In the genomic region with DNA sequence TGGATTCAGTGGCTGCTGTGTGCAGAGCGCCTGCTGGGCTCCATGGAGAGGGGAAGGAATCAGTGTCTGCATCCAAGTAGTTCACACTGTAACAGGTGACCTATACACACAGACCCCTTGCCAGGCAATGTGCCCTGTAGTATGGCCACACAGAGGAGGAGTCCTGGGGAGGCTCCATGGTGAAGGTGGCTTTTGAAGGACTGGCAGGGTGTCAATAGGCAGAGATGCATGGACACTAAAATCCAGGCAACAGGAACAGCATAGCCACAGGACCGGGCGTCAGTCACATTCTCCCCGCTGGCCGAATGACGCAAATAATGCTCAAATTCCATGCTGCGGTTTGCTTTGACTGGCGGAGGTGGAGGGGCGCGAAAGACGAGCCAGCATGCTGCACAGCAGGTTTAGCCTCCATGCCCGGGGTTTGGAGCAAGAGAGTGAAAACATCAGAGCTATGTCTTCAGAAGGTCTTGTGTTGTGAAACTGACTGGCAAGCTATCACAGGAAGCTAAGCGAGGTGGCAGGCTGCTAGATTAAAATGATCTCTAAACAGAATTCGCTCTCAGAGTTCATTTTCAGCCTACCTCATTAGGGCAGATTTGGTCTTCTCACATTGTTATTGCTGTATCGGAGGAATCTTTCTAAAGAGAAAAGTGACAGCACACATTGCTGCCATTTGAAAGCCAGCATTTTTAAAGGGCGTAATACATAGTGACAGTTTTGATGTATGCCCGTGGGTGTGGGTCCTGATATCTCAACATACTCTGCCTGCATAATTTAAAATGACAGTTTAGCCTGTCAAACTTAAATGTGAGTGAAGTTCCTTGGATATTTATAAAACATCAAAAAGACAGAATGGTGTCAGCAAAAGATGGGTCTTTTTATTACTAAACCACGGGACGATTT, we compare ENCODE assay signal across 1 cellular context.
TF ChIP-seq lines count a peak whose summit lies in the region.

No MANE protein-coding gene starts in this region.

TF ChIP-seq in HepG2, 621 proteins besides CTCF, POLR2A, EP300 and RAD21 (continued from another document and continues in another):
- TF ChIP-seq, protein P1, sequence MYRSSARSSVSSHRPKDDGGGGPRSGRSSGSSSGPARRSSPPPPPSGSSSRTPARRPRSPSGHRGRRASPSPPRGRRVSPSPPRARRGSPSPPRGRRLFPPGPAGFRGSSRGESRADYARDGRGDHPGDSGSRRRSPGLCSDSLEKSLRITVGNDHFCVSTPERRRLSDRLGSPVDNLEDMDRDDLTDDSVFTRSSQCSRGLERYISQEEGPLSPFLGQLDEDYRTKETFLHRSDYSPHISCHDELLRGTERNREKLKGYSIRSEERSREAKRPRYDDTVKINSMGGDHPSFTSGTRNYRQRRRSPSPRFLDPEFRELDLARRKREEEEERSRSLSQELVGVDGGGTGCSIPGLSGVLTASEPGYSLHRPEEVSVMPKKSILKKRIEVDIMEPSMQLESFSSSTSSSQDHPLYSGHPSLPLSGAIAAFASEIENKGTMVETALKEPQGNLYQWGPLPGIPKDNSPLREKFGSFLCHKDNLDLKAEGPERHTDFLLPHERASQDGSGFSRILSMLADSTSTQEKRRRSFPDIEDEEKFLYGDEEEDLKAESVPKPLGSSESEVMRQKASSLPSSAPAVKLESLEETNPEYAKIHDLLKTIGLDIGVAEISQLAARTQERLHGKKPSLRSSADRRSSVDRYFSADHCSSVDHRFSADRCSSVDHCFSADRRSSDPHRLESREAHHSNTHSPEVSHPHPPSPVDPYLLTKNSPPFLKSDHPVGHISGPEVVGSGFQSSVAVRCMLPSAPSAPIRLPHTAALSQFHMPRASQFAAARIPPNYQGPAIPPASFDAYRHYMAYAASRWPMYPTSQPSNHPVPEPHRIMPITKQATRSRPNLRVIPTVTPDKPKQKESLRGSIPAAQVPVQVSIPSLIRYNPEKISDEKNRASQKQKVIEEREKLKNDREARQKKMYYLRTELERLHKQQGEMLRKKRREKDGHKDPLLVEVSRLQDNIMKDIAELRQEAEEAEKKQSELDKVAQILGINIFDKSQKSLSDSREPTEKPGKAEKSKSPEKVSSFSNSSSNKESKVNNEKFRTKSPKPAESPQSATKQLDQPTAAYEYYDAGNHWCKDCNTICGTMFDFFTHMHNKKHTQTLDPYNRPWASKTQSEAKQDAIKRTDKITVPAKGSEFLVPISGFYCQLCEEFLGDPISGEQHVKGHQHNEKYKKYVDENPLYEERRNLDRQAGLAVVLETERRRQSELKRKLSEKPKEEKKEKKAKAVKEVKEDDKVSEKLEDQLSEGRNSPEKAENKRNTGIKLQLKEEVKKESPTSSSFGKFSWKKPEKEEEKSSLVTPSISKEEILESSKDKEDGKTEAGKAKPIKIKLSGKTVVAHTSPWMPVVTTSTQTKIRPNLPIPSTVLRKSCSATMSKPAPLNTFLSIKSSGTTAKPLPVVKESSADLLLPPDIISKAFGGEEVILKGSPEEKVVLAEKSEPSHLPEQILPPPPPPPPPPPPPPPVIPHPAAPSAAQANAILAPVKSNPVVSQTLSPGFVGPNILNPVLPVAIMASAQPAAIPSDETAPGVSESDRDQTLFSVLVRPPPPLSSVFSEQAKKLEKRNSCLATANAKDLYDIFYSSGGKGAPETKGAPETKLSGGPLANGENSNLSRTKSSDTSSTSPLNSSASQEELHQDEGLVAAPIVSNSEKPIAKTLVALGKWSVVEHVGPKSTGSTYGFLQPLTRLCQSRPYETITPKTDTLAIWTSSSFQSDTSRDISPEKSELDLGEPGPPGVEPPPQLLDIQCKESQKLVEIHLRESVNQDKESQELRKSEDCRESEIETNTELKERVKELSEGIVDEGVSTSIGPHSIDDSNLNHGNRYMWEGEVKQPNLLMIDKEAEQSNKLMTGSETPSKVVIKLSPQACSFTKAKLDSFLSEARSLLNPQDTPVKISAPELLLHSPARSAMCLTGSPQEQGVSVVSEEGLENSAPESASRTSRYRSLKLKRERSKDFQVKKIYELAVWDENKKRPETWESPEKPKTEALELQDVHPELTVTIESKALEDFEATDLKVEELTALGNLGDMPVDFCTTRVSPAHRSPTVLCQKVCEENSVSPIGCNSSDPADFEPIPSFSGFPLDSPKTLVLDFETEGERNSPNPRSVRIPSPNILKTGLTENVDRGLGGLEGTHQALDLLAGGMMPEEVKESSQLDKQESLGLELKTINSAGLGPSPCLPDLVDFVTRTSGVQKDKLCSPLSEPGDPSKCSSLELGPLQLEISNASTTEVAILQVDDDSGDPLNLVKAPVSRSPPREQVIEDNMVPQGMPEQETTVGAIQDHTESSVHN (CRISPR knock-in tag; IDR thresholded peaks at IDR 0.05), result no peak
- no peak for TF ChIP-seq NR2F1 (CRISPR knock-in tag; IDR thresholded peaks at IDR 0.05)
- no peak for TF ChIP-seq ZNF776 (CRISPR knock-in tag; IDR thresholded peaks at IDR 0.05)
- no peak for TF ChIP-seq SOX13 (IDR thresholded peaks at IDR 0.05)
- peak in 1 of 2 experiments; percentile 32; a peak in 1 of 4 replicates for TF ChIP-seq SOX13 (CRISPR knock-in tag; conservative IDR thresholded peaks at IDR 0.05 in 1 of 2, IDR thresholded peaks at IDR 0.05 in 1 of 2)
- TF ChIP-seq PITX1 (CRISPR knock-in tag; IDR thresholded peaks at IDR 0.05), result peak; percentile 20; the same call in 1 of the 2 replicates
- no peak for TF ChIP-seq SOX6 (IDR thresholded peaks at IDR 0.05)
- peak; percentile 42; the same call in 1 of the 2 replicates for TF ChIP-seq SOX6 (CRISPR knock-in tag; IDR thresholded peaks at IDR 0.05)
- TF ChIP-seq, protein P2, sequence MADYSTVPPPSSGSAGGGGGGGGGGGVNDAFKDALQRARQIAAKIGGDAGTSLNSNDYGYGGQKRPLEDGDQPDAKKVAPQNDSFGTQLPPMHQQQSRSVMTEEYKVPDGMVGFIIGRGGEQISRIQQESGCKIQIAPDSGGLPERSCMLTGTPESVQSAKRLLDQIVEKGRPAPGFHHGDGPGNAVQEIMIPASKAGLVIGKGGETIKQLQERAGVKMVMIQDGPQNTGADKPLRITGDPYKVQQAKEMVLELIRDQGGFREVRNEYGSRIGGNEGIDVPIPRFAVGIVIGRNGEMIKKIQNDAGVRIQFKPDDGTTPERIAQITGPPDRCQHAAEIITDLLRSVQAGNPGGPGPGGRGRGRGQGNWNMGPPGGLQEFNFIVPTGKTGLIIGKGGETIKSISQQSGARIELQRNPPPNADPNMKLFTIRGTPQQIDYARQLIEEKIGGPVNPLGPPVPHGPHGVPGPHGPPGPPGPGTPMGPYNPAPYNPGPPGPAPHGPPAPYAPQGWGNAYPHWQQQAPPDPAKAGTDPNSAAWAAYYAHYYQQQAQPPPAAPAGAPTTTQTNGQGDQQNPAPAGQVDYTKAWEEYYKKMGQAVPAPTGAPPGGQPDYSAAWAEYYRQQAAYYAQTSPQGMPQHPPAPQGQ (CRISPR knock-in tag; IDR thresholded peaks at IDR 0.05; ENCODE audit: borderline replicate concordance), result no peak
- TF ChIP-seq ZFY (CRISPR knock-in tag; IDR thresholded peaks at IDR 0.05), result no peak
- no peak for TF ChIP-seq POLR2AphosphoS5 (IDR thresholded peaks at IDR 0.05; ENCODE audit: low read depth, low read length)
- TF ChIP-seq SALL1 (CRISPR knock-in tag; IDR thresholded peaks at IDR 0.05), result peak; percentile 68; the same call in 1 of the 2 replicates
- no peak for TF ChIP-seq ATM (IDR thresholded peaks at IDR 0.05; ENCODE audit: borderline replicate concordance)
- TF ChIP-seq ZSCAN9 (CRISPR knock-in tag; IDR thresholded peaks at IDR 0.05; ENCODE audit: borderline replicate concordance), result peak; percentile 68; the same call in 1 of the 2 replicates
- no peak for TF ChIP-seq TBX3 (IDR thresholded peaks at IDR 0.05; ENCODE audit: borderline replicate concordance)
- TF ChIP-seq CC2D1A (CRISPR knock-in tag; IDR thresholded peaks at IDR 0.05), result no peak
- TF ChIP-seq, protein P3, sequence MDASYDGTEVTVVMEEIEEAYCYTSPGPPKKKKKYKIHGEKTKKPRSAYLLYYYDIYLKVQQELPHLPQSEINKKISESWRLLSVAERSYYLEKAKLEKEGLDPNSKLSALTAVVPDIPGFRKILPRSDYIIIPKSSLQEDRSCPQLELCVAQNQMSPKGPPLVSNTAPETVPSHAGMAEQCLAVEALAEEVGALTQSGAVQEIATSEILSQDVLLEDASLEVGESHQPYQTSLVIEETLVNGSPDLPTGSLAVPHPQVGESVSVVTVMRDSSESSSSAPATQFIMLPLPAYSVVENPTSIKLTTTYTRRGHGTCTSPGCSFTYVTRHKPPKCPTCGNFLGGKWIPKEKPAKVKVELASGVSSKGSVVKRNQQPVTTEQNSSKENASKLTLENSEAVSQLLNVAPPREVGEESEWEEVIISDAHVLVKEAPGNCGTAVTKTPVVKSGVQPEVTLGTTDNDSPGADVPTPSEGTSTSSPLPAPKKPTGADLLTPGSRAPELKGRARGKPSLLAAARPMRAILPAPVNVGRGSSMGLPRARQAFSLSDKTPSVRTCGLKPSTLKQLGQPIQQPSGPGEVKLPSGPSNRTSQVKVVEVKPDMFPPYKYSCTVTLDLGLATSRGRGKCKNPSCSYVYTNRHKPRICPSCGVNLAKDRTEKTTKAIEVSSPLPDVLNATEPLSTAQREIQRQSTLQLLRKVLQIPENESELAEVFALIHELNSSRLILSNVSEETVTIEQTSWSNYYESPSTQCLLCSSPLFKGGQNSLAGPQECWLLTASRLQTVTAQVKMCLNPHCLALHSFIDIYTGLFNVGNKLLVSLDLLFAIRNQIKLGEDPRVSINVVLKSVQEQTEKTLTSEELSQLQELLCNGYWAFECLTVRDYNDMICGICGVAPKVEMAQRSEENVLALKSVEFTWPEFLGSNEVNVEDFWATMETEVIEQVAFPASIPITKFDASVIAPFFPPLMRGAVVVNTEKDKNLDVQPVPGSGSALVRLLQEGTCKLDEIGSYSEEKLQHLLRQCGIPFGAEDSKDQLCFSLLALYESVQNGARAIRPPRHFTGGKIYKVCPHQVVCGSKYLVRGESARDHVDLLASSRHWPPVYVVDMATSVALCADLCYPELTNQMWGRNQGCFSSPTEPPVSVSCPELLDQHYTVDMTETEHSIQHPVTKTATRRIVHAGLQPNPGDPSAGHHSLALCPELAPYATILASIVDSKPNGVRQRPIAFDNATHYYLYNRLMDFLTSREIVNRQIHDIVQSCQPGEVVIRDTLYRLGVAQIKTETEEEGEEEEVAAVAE (CRISPR knock-in tag; IDR thresholded peaks at IDR 0.05; ENCODE audit: borderline replicate concordance), result no peak
- TF ChIP-seq, protein P4, sequence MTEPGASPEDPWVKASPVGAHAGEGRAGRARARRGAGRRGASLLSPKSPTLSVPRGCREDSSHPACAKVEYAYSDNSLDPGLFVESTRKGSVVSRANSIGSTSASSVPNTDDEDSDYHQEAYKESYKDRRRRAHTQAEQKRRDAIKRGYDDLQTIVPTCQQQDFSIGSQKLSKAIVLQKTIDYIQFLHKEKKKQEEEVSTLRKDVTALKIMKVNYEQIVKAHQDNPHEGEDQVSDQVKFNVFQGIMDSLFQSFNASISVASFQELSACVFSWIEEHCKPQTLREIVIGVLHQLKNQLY (CRISPR knock-in tag; IDR thresholded peaks at IDR 0.05), result no peak
- 0 out of 2 replicates have a peak, but pooled peaks have one; percentile 61 for TF ChIP-seq ZNF792 (CRISPR knock-in tag; IDR thresholded peaks at IDR 0.05)
- TF ChIP-seq ZNF383 (CRISPR knock-in tag; IDR thresholded peaks at IDR 0.05; ENCODE audit: borderline replicate concordance), result no peak
- TF ChIP-seq ZNF772 (CRISPR knock-in tag; IDR thresholded peaks at IDR 0.05), result no peak
- no peak for TF ChIP-seq ZNF768 (CRISPR knock-in tag; IDR thresholded peaks at IDR 0.05)
- TF ChIP-seq YEATS2 (CRISPR knock-in tag; IDR thresholded peaks at IDR 0.05; ENCODE audit: borderline replicate concordance), result no peak
- TF ChIP-seq GTF2F1 (IDR thresholded peaks at IDR 0.05; ENCODE audit: low read length), result no peak
- TF ChIP-seq, protein P5, sequence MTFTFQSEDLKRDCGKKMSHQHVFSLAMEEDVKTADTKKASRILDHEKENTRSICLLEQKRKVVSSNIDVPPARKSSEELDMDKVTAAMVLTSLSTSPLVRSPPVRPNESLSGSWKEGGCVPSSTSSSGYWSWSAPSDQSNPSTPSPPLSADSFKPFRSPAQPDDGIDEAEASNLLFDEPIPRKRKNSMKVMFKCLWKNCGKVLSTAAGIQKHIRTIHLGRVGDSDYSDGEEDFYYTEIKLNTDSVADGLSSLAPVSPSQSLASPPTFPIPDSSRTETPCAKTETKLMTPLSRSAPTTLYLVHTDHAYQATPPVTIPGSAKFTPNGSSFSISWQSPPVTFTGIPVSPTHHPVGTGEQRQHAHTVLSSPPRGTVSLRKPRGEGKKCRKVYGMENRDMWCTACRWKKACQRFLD (CRISPR knock-in tag; IDR thresholded peaks at IDR 0.05; ENCODE audit: borderline replicate concordance), result no peak
- TF ChIP-seq ZKSCAN1 (IDR thresholded peaks at IDR 0.05; ENCODE audit: low read length), result no peak
- peak; percentile 56; the same call in 1 of the 2 replicates for TF ChIP-seq CCDC6 (CRISPR knock-in tag; IDR thresholded peaks at IDR 0.05)
- TF ChIP-seq TCF12 (IDR thresholded peaks at IDR 0.05), result no peak
- no peak for TF ChIP-seq TCF12 (CRISPR knock-in tag; IDR thresholded peaks at IDR 0.05)
- TF ChIP-seq ZSCAN22 (CRISPR knock-in tag; IDR thresholded peaks at IDR 0.05), result no peak
- TF ChIP-seq, protein P6, sequence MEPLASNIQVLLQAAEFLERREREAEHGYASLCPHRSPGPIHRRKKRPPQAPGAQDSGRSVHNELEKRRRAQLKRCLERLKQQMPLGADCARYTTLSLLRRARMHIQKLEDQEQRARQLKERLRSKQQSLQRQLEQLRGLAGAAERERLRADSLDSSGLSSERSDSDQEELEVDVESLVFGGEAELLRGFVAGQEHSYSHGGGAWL (CRISPR knock-in tag; IDR thresholded peaks at IDR 0.05), result peak; percentile 62; the same call in 1 of the 2 replicates
- TF ChIP-seq ZNF296 (CRISPR knock-in tag; conservative IDR thresholded peaks at IDR 0.05), result no peak
- TF ChIP-seq NCOA5 (CRISPR knock-in tag; IDR thresholded peaks at IDR 0.05), result no peak
- TF ChIP-seq AGO1 (IDR thresholded peaks at IDR 0.05; ENCODE audit: low read depth, low read length, poor library complexity, severe bottlenecking), result no peak
- TF ChIP-seq, protein P7, sequence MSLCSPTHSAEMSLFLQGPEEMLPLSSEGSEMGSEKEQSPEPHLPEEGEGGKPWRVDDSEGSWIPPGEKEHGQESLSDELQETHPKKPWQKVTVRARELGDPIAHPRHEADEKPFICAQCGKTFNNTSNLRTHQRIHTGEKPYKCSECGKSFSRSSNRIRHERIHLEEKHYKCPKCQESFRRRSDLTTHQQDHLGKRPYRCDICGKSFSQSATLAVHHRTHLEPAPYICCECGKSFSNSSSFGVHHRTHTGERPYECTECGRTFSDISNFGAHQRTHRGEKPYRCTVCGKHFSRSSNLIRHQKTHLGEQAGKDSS (CRISPR knock-in tag; IDR thresholded peaks at IDR 0.05; ENCODE audit: borderline replicate concordance, low read depth), result 0 out of 2 replicates have a peak, but pooled peaks have one; percentile 27
- no peak for TF ChIP-seq MED8 (CRISPR knock-in tag; IDR thresholded peaks at IDR 0.05; ENCODE audit: insufficient replicate concordance)
- peak; percentile 58; the same call in 1 of the 2 replicates for TF ChIP-seq ZBTB38 (CRISPR knock-in tag; IDR thresholded peaks at IDR 0.05)
- no peak for TF ChIP-seq TEAD2 (CRISPR knock-in tag; IDR thresholded peaks at IDR 0.05)
- TF ChIP-seq, protein P8, sequence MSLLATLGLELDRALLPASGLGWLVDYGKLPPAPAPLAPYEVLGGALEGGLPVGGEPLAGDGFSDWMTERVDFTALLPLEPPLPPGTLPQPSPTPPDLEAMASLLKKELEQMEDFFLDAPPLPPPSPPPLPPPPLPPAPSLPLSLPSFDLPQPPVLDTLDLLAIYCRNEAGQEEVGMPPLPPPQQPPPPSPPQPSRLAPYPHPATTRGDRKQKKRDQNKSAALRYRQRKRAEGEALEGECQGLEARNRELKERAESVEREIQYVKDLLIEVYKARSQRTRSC (CRISPR knock-in tag; IDR thresholded peaks at IDR 0.05; ENCODE audit: low read depth), result no peak
- TF ChIP-seq CENPT (CRISPR knock-in tag; IDR thresholded peaks at IDR 0.05; ENCODE audit: low read depth), result no peak
- no peak for TF ChIP-seq EED (CRISPR knock-in tag; IDR thresholded peaks at IDR 0.05)
- TF ChIP-seq MIXL1 (CRISPR knock-in tag; IDR thresholded peaks at IDR 0.05), result no peak
- no peak for TF ChIP-seq MAFG (CRISPR knock-in tag; IDR thresholded peaks at IDR 0.05)
- TF ChIP-seq LCORL (IDR thresholded peaks at IDR 0.05), result no peak
- peak; percentile 7; the same call in 1 of the 2 replicates for TF ChIP-seq LCORL (CRISPR knock-in tag; IDR thresholded peaks at IDR 0.05)
